In the genomic region with DNA sequence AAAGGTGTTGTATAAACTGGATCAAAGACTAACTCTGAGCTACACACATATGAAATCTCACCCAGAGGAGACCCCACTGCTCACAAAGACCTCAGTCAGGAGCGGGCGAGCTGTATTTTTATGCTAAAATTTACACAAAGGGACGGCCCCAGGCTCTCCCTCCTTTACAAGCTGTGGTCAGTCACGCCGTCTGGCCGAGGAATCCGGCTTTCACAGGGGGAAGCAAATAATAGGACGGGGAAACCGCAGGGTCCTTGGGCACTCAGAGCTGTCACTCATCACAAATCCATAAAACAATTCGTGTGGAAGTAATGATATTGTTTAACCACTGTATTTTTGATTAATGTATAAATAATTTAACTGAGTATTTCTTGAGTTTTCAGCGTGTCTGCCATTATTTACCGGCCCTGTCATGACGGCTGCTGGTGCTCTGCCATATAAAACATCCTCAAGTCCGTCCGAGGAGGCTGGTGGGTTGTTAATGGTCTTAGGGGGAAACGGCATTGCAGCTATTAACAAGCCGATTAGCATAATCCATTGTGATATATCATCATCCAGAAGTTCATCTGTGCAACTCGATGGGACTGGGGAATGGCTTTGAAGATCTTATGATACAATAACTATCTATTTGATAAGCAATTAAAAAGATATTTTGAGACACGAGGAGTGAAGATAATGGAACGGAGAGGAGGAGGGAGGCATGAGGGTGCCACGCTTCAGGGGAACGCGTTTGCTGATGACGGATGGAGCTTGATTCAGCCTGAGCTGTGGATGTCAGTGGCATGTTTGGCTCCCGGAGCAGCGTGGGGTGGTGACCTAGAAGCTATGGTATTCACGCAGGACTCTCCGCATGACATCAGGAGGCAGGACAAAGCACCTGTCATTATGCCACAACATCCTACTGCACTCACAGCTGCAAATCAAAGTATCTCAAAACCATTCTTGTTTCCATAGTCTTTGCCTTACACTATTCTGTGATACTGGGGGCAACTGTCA, we compare ENCODE assay signal across 2 cellular contexts.
TF ChIP-seq lines count a peak whose summit lies in the region.

No MANE protein-coding gene starts in this region.

TF ChIP-seq in A549, 52 proteins besides CTCF, POLR2A, EP300 and RAD21 (continued from another document):
- no peak for TF ChIP-seq FOXS1 (CRISPR knock-in tag; IDR thresholded peaks at IDR 0.05)
- TF ChIP-seq NFE2L2 (conservative IDR thresholded peaks at IDR 0.05; ENCODE audit: low read length): no peak
- TF ChIP-seq MYC (IDR thresholded peaks at IDR 0.05; ENCODE audit: borderline replicate concordance, low read length): no peak
- TF ChIP-seq MAZ (IDR thresholded peaks at IDR 0.05; ENCODE audit: borderline replicate concordance, low read depth, low read length): no peak
- TF ChIP-seq HDAC2 (IDR thresholded peaks at IDR 0.05): no peak
- TF ChIP-seq MAX (IDR thresholded peaks at IDR 0.05): no peak
- no peak for TF ChIP-seq FOSB (CRISPR knock-in tag; IDR thresholded peaks at IDR 0.05)
- no peak for TF ChIP-seq HEYL (CRISPR knock-in tag; IDR thresholded peaks at IDR 0.05)
- no peak for TF ChIP-seq POLR2AphosphoS2 (conservative IDR thresholded peaks at IDR 0.05; ENCODE audit: low read length)
- TF ChIP-seq ZFP36 (IDR thresholded peaks at IDR 0.05; ENCODE audit: borderline replicate concordance, partially characterized antibody): no peak

TF ChIP-seq in neural cell, 6 proteins besides CTCF, POLR2A, EP300 and RAD21 (continued from another document):
- no peak for TF ChIP-seq REST (IDR thresholded peaks at IDR 0.05; ENCODE audit: borderline replicate concordance)
- no peak for TF ChIP-seq MXI1 (conservative IDR thresholded peaks at IDR 0.05; ENCODE audit: poor library complexity, severe bottlenecking)
- TF ChIP-seq SMC3 (conservative IDR thresholded peaks at IDR 0.05; ENCODE audit: poor library complexity): no peak
- no peak for TF ChIP-seq EZH2 (IDR thresholded peaks at IDR 0.05; ENCODE audit: borderline replicate concordance, insufficient read depth, low read length, poor library complexity, severe bottlenecking)
- no peak for TF ChIP-seq TAF1 (IDR thresholded peaks at IDR 0.05; ENCODE audit: low read depth)
TF ChIP-seq in neural cell: peak in this region for 0.
